In genomic region chr5:172905771-172906170, GRCh38 we compare ENCODE assay signal across 13 cellular contexts. TPM values are rescaled to one million over a fixed set of nuclear protein-coding genes. Genes with fewer than 3 reads are reported as not detected.
DNase-seq lines count a peak whose midpoint lies in the region; ATAC-seq and TF ChIP-seq lines count a peak whose summit lies in the region.
"Had no signal": no experiment of that assay in that cellular context is flagged by ENCODE, and none has a peak within 500 bp of the region (broad histone marks: within the 10 kb centered on the region; RNA-seq: fewer than 3 reads in every experiment).

No MANE protein-coding gene starts in this region.

- in situ Hi-C loops in gastrocnemius medialis (cut with MboI; ENCODE audit: low sequenced_read_pairs in 4 of 4): loop anchor here in 1 of 4 donors (10.0 kb wide), 1 partner anchor 71 kb away; the partner anchor contains the start of gene ERGIC1

- no TSS peak for BruUV-seq in Calu3 (replicated peaks; lab: Mats Ljungman, UMichigan)

- CTCF ChIA-PET in Calu3 (lab: Charles Lee): interaction anchor here (0.6 to 3.4 kb wide), 8 partner anchors 24 to 239 kb away, joined by 3 to 19 read pairs (median 4); partner anchors contain the start of gene DUSP1

- H3K9me3 ChIP-seq in adipocyte (ENCODE audit: control insufficient read depth, low read length) (no peaks in the 10 kb centered on the region), gastrocnemius medialis (no peaks in the 10 kb centered on the region)
- H3K9me3 ChIP-seq: spleen had no signal

- H3K4me1 ChIP-seq in adipocyte (ENCODE audit: control insufficient read depth, insufficient read depth, low read length): peaks cover 55% of the 10 kb centered on the region
- H3K4me1 ChIP-seq in gastrocnemius medialis: peaks cover 52 to 60% of the 10 kb centered on the region in 2 donors

- TF ChIP-seq CTCF in Calu3 (IDR thresholded peaks at IDR 0.05; ENCODE audit: unreplicated experiment): no peak
- no peak for TF ChIP-seq CTCF in gastrocnemius medialis (IDR thresholded peaks at IDR 0.05 in 4 of 5, conservative IDR thresholded peaks at IDR 0.05 in 1 of 5)

- peak overlapping the region; percentile 63 for H3K9ac ChIP-seq in adipocyte (ENCODE audit: low read length)

- DNase-seq in Calu3: no peak
- DNase-seq in adipocyte (ENCODE audit: low read depth): no peak
- DNase-seq in islet precursor cell: peak; percentile 68
- DNase-seq in gastrocnemius medialis: no peak
- DNase-seq in cerebellar nuclear complex (lab: John Stamatoyannopoulos, UW): no peak
- no peak for DNase-seq in SIG-M5 treated with dmso at 0.1 percent for 504 hours (lab: John Stamatoyannopoulos, UW; ENCODE audit: unreplicated experiment)
- DNase-seq: activated gamma-delta T cell treated with Interleukin-2 at 50 U/mL for 16 hours, NCI-H2081 treated with DMSO at 0.1 percent for 48 hours, spleen had no signal

- no peak for TF ChIP-seq POLR2A in gastrocnemius medialis (IDR thresholded peaks at IDR 0.05)

- H3K27ac ChIP-seq in gastrocnemius medialis: peak overlapping the region; percentile 85 to 94 (median 92)

- no peaks in the 10 kb centered on the region for H3K9me3 Mint-ChIP-seq in Calu3 (ENCODE audit: low read depth, unreplicated experiment)
- H3K9me3 Mint-ChIP-seq: CD14-positive monocyte had no signal

- H3K36me3 ChIP-seq in adipocyte (ENCODE audit: control insufficient read depth, insufficient read depth, low read length, severe bottlenecking) (peaks cover 12% of the 10 kb centered on the region), gastrocnemius medialis (peaks cover 0 to under 1% of the 10 kb centered on the region in 2 donors)

- no peak for ATAC-seq in gastrocnemius medialis
- no peak for ATAC-seq in HG02678 (IDR thresholded peaks at IDR 0.05; ENCODE audit: unreplicated experiment)
- ATAC-seq in GM21723 (IDR thresholded peaks at IDR 0.05; ENCODE audit: unreplicated experiment): no peak
- ATAC-seq: activated CD4-positive, CD25-positive, alpha-beta regulatory T cell treated with anti-CD3 and anti-CD28 coated beads, Interleukin-2, amount 50 U/mL, for 24 hours had no signal

- intact Hi-C loops in Calu3 (cut with micrococcal nuclease; ENCODE audit: unreplicated experiment) (loop anchor here (10.0 kb wide), 1 partner anchor 71 kb away; the partner anchor contains the start of gene ERGIC1), gastrocnemius medialis (cut with DNase I; ENCODE audit: low total_unique reads) (loop anchor here (1.0 to 2.0 kb wide), 2 partner anchors 139 to 189 kb away; no protein-coding TSS in a partner anchor)

- peaks cover 60% of the 10 kb centered on the region for H3K36me3 Mint-ChIP-seq in Calu3 (ENCODE audit: insufficient read depth, unreplicated experiment)

- peak overlapping the region; percentile 98 for H3K27ac Mint-ChIP-seq in Calu3 (ENCODE audit: unreplicated experiment)

- H3K4me3 Mint-ChIP-seq in Calu3 (ENCODE audit: low read depth, unreplicated experiment): no peak overlapping the region
- H3K4me3 Mint-ChIP-seq: CD14-positive monocyte had no signal

- H3K4me1 Mint-ChIP-seq in Calu3 (ENCODE audit: low read depth, unreplicated experiment): peaks cover 47% of the 10 kb centered on the region

- no peak overlapping the region for H3K4me3 ChIP-seq in adipocyte (ENCODE audit: low read length)
- H3K4me3 ChIP-seq in gastrocnemius medialis: no peak overlapping the region
- H3K4me3 ChIP-seq: spleen had no signal

- no peaks in the 10 kb centered on the region for H3K27me3 Mint-ChIP-seq in Calu3 (ENCODE audit: unreplicated experiment)

- H3K27me3 ChIP-seq in adipocyte (replicated peaks; ENCODE audit: control insufficient read depth, insufficient read depth, low read length) (no peaks in the 10 kb centered on the region), gastrocnemius medialis (no peaks in the 10 kb centered on the region)
- H3K27me3 ChIP-seq: spleen had no signal

RNA-seq across cellular contexts. Expression of gene RPL26L1, which starts 53.5 kb away (rescaled TPM):
- 59.4 and 62.7 TPM in 2 replicates for total RNA-seq in Calu3 (2022)
- 10 to 100 TPM; 24.8 to 50.4 (median 41.5) TPM for total RNA-seq in gastrocnemius medialis
